Comparison of ENCODE assay signal across 10 cellular contexts in the genomic region with DNA sequence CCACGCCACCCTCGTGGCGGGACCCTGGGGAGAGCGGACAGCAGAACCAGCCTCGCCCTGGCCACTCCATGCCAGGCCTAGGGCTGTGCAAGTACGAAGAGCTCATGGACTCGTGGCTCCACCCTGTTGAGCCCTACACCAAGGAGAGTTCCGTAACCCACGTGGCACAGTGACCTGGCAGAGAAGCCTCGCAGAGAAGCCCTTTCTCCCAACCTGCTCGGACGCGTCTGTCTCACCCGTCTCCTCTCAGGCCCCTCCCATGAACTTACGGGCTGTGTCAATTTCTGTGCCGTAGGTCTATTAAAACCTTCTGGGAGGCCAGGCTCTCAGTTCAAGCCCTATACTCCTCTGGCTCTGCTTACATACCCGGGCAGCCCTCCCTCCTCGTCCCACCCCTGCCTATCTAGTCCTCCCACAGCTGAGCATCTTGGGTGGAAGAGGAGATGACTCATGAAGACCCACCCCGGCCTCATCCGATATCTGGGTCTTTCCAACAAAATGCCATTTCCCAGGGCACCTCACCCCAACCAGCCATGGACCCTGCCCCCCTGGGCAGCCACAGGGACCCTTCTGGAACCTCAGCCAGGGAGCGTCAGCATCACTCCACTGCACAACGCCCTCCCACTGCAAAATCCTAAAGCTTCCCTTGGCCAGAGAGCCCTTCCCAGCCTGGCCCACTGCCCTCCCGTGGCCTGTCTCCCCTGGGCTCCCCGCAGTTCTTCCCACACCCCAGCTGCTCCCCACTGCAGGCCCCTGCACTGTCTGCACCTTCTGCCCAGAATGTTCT. TPM values are rescaled to one million over a fixed set of nuclear protein-coding genes. Genes with fewer than 3 reads are reported as not detected.
A peak's percentile ranks its signal among the peaks of the same experiment; 100 is the strongest.
DNase-seq lines count a peak whose midpoint lies in the region; ATAC-seq and TF ChIP-seq lines count a peak whose summit lies in the region.
"Had no signal": no experiment of that assay in that cellular context is flagged by ENCODE, and none has a peak within 500 bp of the region (broad histone marks: within the 10 kb centered on the region; RNA-seq: fewer than 3 reads in every experiment).

No MANE protein-coding gene starts in this region.

- intact Hi-C loops in activated CD4-positive, alpha-beta T cell treated with anti-CD3 and anti-CD28 coated beads for 36 hours (cut with DNase I, micrococcal nuclease), result loop anchor here in 1 of 2 experiments (5.0 kb wide), 1 partner anchor 182 kb away; a partner anchor contains a TSS

- 58% methylated on average over 20 of the region's 24 CpGs for WGBS in suprapubic skin

- TF ChIP-seq CTCF in brain microvascular endothelial cell (IDR thresholded peaks at IDR 0.05; ENCODE audit: low read depth, low read length, missing control alignments), result no peak
- no peak for TF ChIP-seq CTCF in suprapubic skin (IDR thresholded peaks at IDR 0.05)

- no peak for TF ChIP-seq POLR2A in suprapubic skin (IDR thresholded peaks at IDR 0.05)

- CTCF ChIA-PET in activated CD4-positive, alpha-beta T cell treated with anti-CD3 and anti-CD28 coated beads, Interleukin-2, amount 10 ng/mL, durations not matched to agents 7 days and 5 days (lab: Charles Lee), result interaction anchor here (0.5 to 1.7 kb wide), 4 partner anchors 41 to 335 kb away, joined by 3 to 4 read pairs (median 4); no protein-coding TSS in a partner anchor
- CTCF ChIA-PET in activated CD4-positive, alpha-beta T cell treated with anti-CD3 and anti-CD28 coated beads for 36 hours (lab: Charles Lee), result no interaction called here

- H3K27me3 ChIP-seq in brain microvascular endothelial cell (replicated peaks) (no peaks in the 10 kb centered on the region), suprapubic skin (no peaks in the 10 kb centered on the region)

- H3K4me3 ChIP-seq in brain microvascular endothelial cell (ENCODE audit: low read depth, low read length), result peak overlapping the region; percentile 90
- H3K4me3 ChIP-seq in suprapubic skin, result peak overlapping the region; percentile 72

- peaks cover 15% of the 10 kb centered on the region for H3K4me1 Mint-ChIP-seq in activated CD4-positive, alpha-beta T cell treated with anti-CD3 and anti-CD28 coated beads, Interleukin-2, amount 10 ng/mL, durations not matched to agents 7 days and 5 days
- peaks cover 19% of the 10 kb centered on the region for H3K4me1 Mint-ChIP-seq in activated CD4-positive, alpha-beta T cell treated with anti-CD3 and anti-CD28 coated beads for 36 hours
- H3K4me1 Mint-ChIP-seq in immature natural killer cell, result peaks cover 19 to 25% of the 10 kb centered on the region in 2 donors

- H3K27me3 Mint-ChIP-seq in activated CD4-positive, alpha-beta T cell treated with anti-CD3 and anti-CD28 coated beads, Interleukin-2, amount 10 ng/mL, durations not matched to agents 7 days and 5 days, result no peaks in the 10 kb centered on the region
- H3K27me3 Mint-ChIP-seq in activated CD4-positive, alpha-beta T cell treated with anti-CD3 and anti-CD28 coated beads for 36 hours, result no peaks in the 10 kb centered on the region
- H3K27me3 Mint-ChIP-seq in immature natural killer cell (ENCODE audit: low read depth in 3 of 3), result peaks cover 9 to 11% (median 9%) of the 10 kb centered on the region in 3 donors

- peaks cover 5% of the 10 kb centered on the region for H3K36me3 Mint-ChIP-seq in activated CD4-positive, alpha-beta T cell treated with anti-CD3 and anti-CD28 coated beads, Interleukin-2, amount 10 ng/mL, durations not matched to agents 7 days and 5 days (ENCODE audit: low read depth)
- peaks cover 7% of the 10 kb centered on the region for H3K36me3 Mint-ChIP-seq in activated CD4-positive, alpha-beta T cell treated with anti-CD3 and anti-CD28 coated beads for 36 hours (ENCODE audit: low read depth)
- peaks cover 0 to 7% (median 0%) of the 10 kb centered on the region in 3 donors for H3K36me3 Mint-ChIP-seq in immature natural killer cell

- POLR2A ChIA-PET in activated CD4-positive, alpha-beta T cell treated with anti-CD3 and anti-CD28 coated beads, Interleukin-2, amount 10 ng/mL, durations not matched to agents 7 days and 5 days (lab: Charles Lee), result no interaction called here
- POLR2A ChIA-PET in activated CD4-positive, alpha-beta T cell treated with anti-CD3 and anti-CD28 coated beads for 36 hours (lab: Charles Lee), result interaction anchor here (1.6 kb wide), 1 partner anchor 11 kb away, joined by 4 read pairs; no protein-coding TSS in a partner anchor

- H3K4me3 Mint-ChIP-seq in activated CD4-positive, alpha-beta T cell treated with anti-CD3 and anti-CD28 coated beads, Interleukin-2, amount 10 ng/mL, durations not matched to agents 7 days and 5 days, result no peak overlapping the region
- H3K4me3 Mint-ChIP-seq in activated CD4-positive, alpha-beta T cell treated with anti-CD3 and anti-CD28 coated beads for 36 hours, result no peak overlapping the region
- peak overlapping the region in 3 of 5 donors; percentile 14 to 30 (median 30) for H3K4me3 Mint-ChIP-seq in immature natural killer cell

- ATAC-seq in activated CD4-positive, alpha-beta T cell treated with anti-CD3 and anti-CD28 coated beads for 36 hours, result no peak
- ATAC-seq in GM18907 (IDR thresholded peaks at IDR 0.05; ENCODE audit: unreplicated experiment) (no peak), HG02884 (IDR thresholded peaks at IDR 0.05; ENCODE audit: unreplicated experiment) (no peak)
- ATAC-seq: Panc1 had no signal

- H3K36me3 ChIP-seq in brain microvascular endothelial cell (replicated peaks) (peaks cover 31% of the 10 kb centered on the region), suprapubic skin (peaks cover 41% of the 10 kb centered on the region)

- H3K27ac Mint-ChIP-seq in activated CD4-positive, alpha-beta T cell treated with anti-CD3 and anti-CD28 coated beads, Interleukin-2, amount 10 ng/mL, durations not matched to agents 7 days and 5 days, result peak overlapping the region; percentile 2
- no peak overlapping the region for H3K27ac Mint-ChIP-seq in activated CD4-positive, alpha-beta T cell treated with anti-CD3 and anti-CD28 coated beads for 36 hours
- H3K27ac Mint-ChIP-seq in immature natural killer cell, result peak overlapping the region in 5 of 6 donors; percentile 17 to 64 (median 20)

- in situ Hi-C loops in brain microvascular endothelial cell (cut with HindIII; ENCODE audit: low pct_ligation_motif_present, low sequenced_read_pairs), result no loop called here

- DNase-seq in activated CD4-positive, alpha-beta T cell treated with anti-CD3 and anti-CD28 coated beads, Interleukin-2, amount 10 ng/mL, durations not matched to agents 7 days and 5 days, result no peak
- DNase-seq in activated CD4-positive, alpha-beta T cell treated with anti-CD3 and anti-CD28 coated beads for 36 hours, result no peak
- DNase-seq in brain microvascular endothelial cell, result peak; percentile 39
- no peak for DNase-seq in immature natural killer cell
- DNase-seq in suprapubic skin (ENCODE audit: low spot score in 2 of 2), result peak in 1 of 2 donors; percentile 78
- no peak for DNase-seq in iPS-NIHi11 (ENCODE audit: low spot score)
- DNase-seq: effector CD8-positive, alpha-beta T cell had no signal

- peaks cover 41% of the 10 kb centered on the region for H3K4me1 ChIP-seq in suprapubic skin

- H3K27ac ChIP-seq in brain microvascular endothelial cell (peak overlapping the region; percentile 89), suprapubic skin (peak overlapping the region; percentile 93)

- no peak for TF ChIP-seq EP300 in suprapubic skin (IDR thresholded peaks at IDR 0.05)

- no peaks in the 10 kb centered on the region for H3K9me3 ChIP-seq in suprapubic skin

- no peaks in the 10 kb centered on the region for H3K9me3 Mint-ChIP-seq in activated CD4-positive, alpha-beta T cell treated with anti-CD3 and anti-CD28 coated beads, Interleukin-2, amount 10 ng/mL, durations not matched to agents 7 days and 5 days
- no peaks in the 10 kb centered on the region for H3K9me3 Mint-ChIP-seq in activated CD4-positive, alpha-beta T cell treated with anti-CD3 and anti-CD28 coated beads for 36 hours (ENCODE audit: low read depth)
- H3K9me3 Mint-ChIP-seq in immature natural killer cell, result no peaks in the 10 kb centered on the region

RNA-seq across cellular contexts. Expression of a gene that starts 2.4 kb away (rescaled TPM):
- total RNA-seq in activated CD4-positive, alpha-beta T cell treated with anti-CD3 and anti-CD28 coated beads, Interleukin-2, amount 10 ng/mL, durations not matched to agents 7 days and 5 days, result 10 to 100 TPM; 36.2 to 44.6 TPM
- total RNA-seq in activated CD4-positive, alpha-beta T cell treated with anti-CD3 and anti-CD28 coated beads for 36 hours, result 10 to 100 TPM; 32.9 to 38.4 TPM
- polyA plus RNA-seq in immature natural killer cell, result 1 to 10 TPM; 4.7 to 8.3 (median 6.3) TPM
- total RNA-seq in suprapubic skin, result 100 to 1,000 TPM; 108 to 257 (median 167) TPM

RNA-seq across cellular contexts. Expression of a gene that starts 17.0 kb away (rescaled TPM):
- 10 to 100 TPM; 58.3 to 62.1 TPM for total RNA-seq in activated CD4-positive, alpha-beta T cell treated with anti-CD3 and anti-CD28 coated beads, Interleukin-2, amount 10 ng/mL, durations not matched to agents 7 days and 5 days
- total RNA-seq in activated CD4-positive, alpha-beta T cell treated with anti-CD3 and anti-CD28 coated beads for 36 hours, result 10 to 100 TPM; 50.5 to 68.1 TPM
- 10 to 100 TPM in 2 of 3 donors, 1 to 10 TPM in 1; 7.3 to 32.5 (median 16.1) TPM for polyA plus RNA-seq in immature natural killer cell
- total RNA-seq in suprapubic skin, result 10 to 100 TPM; 23.0 to 27.4 (median 23.4) TPM

RNA-seq across cellular contexts. Expression of a gene that starts 52.7 kb away (rescaled TPM):
- 10 to 100 TPM; 77.1 to 83.7 TPM for total RNA-seq in activated CD4-positive, alpha-beta T cell treated with anti-CD3 and anti-CD28 coated beads, Interleukin-2, amount 10 ng/mL, durations not matched to agents 7 days and 5 days
- total RNA-seq in activated CD4-positive, alpha-beta T cell treated with anti-CD3 and anti-CD28 coated beads for 36 hours, result 10 to 100 TPM; 77.0 to 78.9 TPM
- polyA plus RNA-seq in immature natural killer cell, result 1 to 10 TPM; 1.5 to 8.5 (median 2.9) TPM
- total RNA-seq in suprapubic skin, result 10 to 100 TPM in 2 of 4 donors, 1 to 10 TPM in 2; 8.5 to 20.4 (median 11.4) TPM

RNA-seq across cellular contexts. Expression of a gene that starts 54.8 kb away (rescaled TPM):
- 10 to 100 TPM; 67.7 to 68.2 TPM for total RNA-seq in activated CD4-positive, alpha-beta T cell treated with anti-CD3 and anti-CD28 coated beads, Interleukin-2, amount 10 ng/mL, durations not matched to agents 7 days and 5 days
- 10 to 100 TPM; 42.0 to 46.8 TPM for total RNA-seq in activated CD4-positive, alpha-beta T cell treated with anti-CD3 and anti-CD28 coated beads for 36 hours
- 10 to 100 TPM; 13.8 to 24.6 (median 18.4) TPM for polyA plus RNA-seq in immature natural killer cell
- total RNA-seq in suprapubic skin, result 100 to 1,000 TPM in 1 of 4 donors, 10 to 100 TPM in 3; 67.0 to 103 (median 81.0) TPM

Comparison
In these comparisons a context has a peak if more than half of its experiments do, and no peak if none do; other contexts are left out.
1. H3K4me3 Mint-ChIP-seq: peak in immature natural killer cell (3 of 5); none in activated CD4-positive, alpha-beta T cell treated with anti-CD3 and anti-CD28 coated beads, Interleukin-2, amount 10 ng/mL, durations not matched to agents 7 days and 5 days (single experiment) and activated CD4-positive, alpha-beta T cell treated with anti-CD3 and anti-CD28 coated beads for 36 hours (single experiment).